In the genomic region with DNA sequence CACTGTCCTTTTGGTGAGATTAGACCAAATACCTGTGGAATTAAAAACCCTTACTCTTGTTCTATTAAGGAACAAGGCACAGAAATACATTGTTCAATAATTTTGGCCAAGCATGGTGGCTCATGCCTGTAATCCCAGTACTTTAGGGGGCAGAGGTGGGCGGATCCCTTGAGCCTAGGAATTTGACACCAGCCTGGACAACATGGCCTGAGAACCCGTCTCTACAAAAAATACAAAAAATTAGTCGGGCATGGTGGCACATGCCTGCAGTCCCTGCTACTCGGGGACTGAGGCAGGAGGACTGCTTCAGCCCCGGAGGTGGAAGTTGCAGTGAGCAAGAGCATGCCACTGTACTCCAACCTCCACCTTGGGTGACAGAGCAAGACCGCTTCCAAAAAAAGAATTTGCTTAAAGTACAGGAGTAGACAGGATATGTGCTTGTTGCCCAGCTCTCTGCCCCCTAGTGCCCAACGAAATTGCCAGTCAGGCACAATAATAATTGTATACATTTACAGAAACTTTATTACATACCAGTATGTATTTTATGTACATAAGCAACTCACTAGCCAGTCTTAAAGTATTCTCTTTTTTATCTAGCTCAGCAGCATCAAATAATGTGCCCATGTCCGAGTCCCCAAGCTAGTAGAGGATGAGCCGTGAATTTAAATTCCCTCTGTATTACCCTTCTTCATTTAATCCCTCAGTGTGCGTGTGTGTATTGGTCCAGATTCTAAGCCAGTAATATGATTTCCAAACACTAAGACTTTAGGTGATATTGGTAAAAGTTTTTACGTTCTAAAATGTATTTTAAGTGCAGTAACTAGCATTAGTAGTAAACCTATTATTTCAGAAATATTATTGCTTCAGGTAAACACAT, we compare ENCODE assay signal across 2 cellular contexts.
TF ChIP-seq lines count a peak whose summit lies in the region.

No MANE protein-coding gene starts in this region.

TF ChIP-seq in K562, 482 proteins besides CTCF, POLR2A, EP300 and RAD21 (continues in another document):
- TF ChIP-seq IRF2 (CRISPR knock-in tag; IDR thresholded peaks at IDR 0.05) (no peak), ZNF764 (CRISPR knock-in tag; IDR thresholded peaks at IDR 0.05; ENCODE audit: low read depth) (no peak), TEAD4 (IDR thresholded peaks at IDR 0.05; ENCODE audit: low read length) (no peak), TEAD4 (CRISPR knock-in tag; IDR thresholded peaks at IDR 0.05; ENCODE audit: borderline replicate concordance) (no peak), RCOR1 (IDR thresholded peaks at IDR 0.05; ENCODE audit: borderline replicate concordance in 1 of 2, low read depth in 2 of 2, low read length in 2 of 2) (no peak), CXXC5 (CRISPR knock-in tag; IDR thresholded peaks at IDR 0.05) (no peak), ZNF263 (CRISPR knock-in tag; IDR thresholded peaks at IDR 0.05; ENCODE audit: borderline replicate concordance) (no peak), POLR2B (IDR thresholded peaks at IDR 0.05; ENCODE audit: low read depth, partially characterized antibody) (peak; percentile 14), HMG20A (CRISPR knock-in tag; conservative IDR thresholded peaks at IDR 0.05) (no peak), ELF2 (CRISPR knock-in tag; IDR thresholded peaks at IDR 0.05) (peak; percentile 55; the same call in 1 of the 2 replicates), NCOA2 (IDR thresholded peaks at IDR 0.05; ENCODE audit: partially characterized antibody in 2 of 2) (no peak), ZFP1 (CRISPR knock-in tag; IDR thresholded peaks at IDR 0.05) (0 out of 2 replicates have a peak, but pooled peaks have one; percentile 14)
- TF ChIP-seq, protein P1, sequence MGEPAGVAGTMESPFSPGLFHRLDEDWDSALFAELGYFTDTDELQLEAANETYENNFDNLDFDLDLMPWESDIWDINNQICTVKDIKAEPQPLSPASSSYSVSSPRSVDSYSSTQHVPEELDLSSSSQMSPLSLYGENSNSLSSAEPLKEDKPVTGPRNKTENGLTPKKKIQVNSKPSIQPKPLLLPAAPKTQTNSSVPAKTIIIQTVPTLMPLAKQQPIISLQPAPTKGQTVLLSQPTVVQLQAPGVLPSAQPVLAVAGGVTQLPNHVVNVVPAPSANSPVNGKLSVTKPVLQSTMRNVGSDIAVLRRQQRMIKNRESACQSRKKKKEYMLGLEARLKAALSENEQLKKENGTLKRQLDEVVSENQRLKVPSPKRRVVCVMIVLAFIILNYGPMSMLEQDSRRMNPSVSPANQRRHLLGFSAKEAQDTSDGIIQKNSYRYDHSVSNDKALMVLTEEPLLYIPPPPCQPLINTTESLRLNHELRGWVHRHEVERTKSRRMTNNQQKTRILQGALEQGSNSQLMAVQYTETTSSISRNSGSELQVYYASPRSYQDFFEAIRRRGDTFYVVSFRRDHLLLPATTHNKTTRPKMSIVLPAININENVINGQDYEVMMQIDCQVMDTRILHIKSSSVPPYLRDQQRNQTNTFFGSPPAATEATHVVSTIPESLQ (CRISPR knock-in tag; IDR thresholded peaks at IDR 0.05) = no peak
- TF ChIP-seq, protein P2, sequence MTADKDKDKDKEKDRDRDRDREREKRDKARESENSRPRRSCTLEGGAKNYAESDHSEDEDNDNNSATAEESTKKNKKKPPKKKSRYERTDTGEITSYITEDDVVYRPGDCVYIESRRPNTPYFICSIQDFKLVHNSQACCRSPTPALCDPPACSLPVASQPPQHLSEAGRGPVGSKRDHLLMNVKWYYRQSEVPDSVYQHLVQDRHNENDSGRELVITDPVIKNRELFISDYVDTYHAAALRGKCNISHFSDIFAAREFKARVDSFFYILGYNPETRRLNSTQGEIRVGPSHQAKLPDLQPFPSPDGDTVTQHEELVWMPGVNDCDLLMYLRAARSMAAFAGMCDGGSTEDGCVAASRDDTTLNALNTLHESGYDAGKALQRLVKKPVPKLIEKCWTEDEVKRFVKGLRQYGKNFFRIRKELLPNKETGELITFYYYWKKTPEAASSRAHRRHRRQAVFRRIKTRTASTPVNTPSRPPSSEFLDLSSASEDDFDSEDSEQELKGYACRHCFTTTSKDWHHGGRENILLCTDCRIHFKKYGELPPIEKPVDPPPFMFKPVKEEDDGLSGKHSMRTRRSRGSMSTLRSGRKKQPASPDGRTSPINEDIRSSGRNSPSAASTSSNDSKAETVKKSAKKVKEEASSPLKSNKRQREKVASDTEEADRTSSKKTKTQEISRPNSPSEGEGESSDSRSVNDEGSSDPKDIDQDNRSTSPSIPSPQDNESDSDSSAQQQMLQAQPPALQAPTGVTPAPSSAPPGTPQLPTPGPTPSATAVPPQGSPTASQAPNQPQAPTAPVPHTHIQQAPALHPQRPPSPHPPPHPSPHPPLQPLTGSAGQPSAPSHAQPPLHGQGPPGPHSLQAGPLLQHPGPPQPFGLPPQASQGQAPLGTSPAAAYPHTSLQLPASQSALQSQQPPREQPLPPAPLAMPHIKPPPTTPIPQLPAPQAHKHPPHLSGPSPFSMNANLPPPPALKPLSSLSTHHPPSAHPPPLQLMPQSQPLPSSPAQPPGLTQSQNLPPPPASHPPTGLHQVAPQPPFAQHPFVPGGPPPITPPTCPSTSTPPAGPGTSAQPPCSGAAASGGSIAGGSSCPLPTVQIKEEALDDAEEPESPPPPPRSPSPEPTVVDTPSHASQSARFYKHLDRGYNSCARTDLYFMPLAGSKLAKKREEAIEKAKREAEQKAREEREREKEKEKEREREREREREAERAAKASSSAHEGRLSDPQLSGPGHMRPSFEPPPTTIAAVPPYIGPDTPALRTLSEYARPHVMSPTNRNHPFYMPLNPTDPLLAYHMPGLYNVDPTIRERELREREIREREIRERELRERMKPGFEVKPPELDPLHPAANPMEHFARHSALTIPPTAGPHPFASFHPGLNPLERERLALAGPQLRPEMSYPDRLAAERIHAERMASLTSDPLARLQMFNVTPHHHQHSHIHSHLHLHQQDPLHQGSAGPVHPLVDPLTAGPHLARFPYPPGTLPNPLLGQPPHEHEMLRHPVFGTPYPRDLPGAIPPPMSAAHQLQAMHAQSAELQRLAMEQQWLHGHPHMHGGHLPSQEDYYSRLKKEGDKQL (CRISPR knock-in tag; IDR thresholded peaks at IDR 0.05; ENCODE audit: borderline replicate concordance) = 0 out of 2 replicates have a peak, but pooled peaks have one; percentile 23

TF ChIP-seq in HepG2, 621 proteins besides CTCF, POLR2A, EP300 and RAD21 (continues in another document):
- TF ChIP-seq MAFF (IDR thresholded peaks at IDR 0.05; ENCODE audit: low read depth, low read length) = 0 out of 2 replicates have a peak, but pooled peaks have one; percentile 14
- TF ChIP-seq EZH2 (conservative IDR thresholded peaks at IDR 0.05; ENCODE audit: low read depth, low read length) = no peak
- TF ChIP-seq HNRNPL (IDR thresholded peaks at IDR 0.05; ENCODE audit: low read depth, low read length) = no peak
- TF ChIP-seq, protein P3, sequence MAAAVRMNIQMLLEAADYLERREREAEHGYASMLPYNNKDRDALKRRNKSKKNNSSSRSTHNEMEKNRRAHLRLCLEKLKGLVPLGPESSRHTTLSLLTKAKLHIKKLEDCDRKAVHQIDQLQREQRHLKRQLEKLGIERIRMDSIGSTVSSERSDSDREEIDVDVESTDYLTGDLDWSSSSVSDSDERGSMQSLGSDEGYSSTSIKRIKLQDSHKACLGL (CRISPR knock-in tag; IDR thresholded peaks at IDR 0.05) = no peak
- no peak for TF ChIP-seq THYN1 (CRISPR knock-in tag; IDR thresholded peaks at IDR 0.05; ENCODE audit: borderline replicate concordance, low read depth)
- TF ChIP-seq DNMT1 (CRISPR knock-in tag; IDR thresholded peaks at IDR 0.05) = 0 out of 2 replicates have a peak, but pooled peaks have one; percentile 46
- TF ChIP-seq, protein P4, sequence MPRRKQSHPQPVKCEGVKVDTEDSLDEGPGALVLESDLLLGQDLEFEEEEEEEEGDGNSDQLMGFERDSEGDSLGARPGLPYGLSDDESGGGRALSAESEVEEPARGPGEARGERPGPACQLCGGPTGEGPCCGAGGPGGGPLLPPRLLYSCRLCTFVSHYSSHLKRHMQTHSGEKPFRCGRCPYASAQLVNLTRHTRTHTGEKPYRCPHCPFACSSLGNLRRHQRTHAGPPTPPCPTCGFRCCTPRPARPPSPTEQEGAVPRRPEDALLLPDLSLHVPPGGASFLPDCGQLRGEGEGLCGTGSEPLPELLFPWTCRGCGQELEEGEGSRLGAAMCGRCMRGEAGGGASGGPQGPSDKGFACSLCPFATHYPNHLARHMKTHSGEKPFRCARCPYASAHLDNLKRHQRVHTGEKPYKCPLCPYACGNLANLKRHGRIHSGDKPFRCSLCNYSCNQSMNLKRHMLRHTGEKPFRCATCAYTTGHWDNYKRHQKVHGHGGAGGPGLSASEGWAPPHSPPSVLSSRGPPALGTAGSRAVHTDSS (CRISPR knock-in tag; conservative IDR thresholded peaks at IDR 0.05) = 0 out of 2 replicates have a peak, but pooled peaks have one; percentile 72
- TF ChIP-seq, protein P5, sequence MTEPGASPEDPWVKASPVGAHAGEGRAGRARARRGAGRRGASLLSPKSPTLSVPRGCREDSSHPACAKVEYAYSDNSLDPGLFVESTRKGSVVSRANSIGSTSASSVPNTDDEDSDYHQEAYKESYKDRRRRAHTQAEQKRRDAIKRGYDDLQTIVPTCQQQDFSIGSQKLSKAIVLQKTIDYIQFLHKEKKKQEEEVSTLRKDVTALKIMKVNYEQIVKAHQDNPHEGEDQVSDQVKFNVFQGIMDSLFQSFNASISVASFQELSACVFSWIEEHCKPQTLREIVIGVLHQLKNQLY (CRISPR knock-in tag; IDR thresholded peaks at IDR 0.05) = no peak
- no peak for TF ChIP-seq ZNF496 (CRISPR knock-in tag; IDR thresholded peaks at IDR 0.05; ENCODE audit: insufficient replicate concordance)
- TF ChIP-seq ZFP37 (CRISPR knock-in tag; IDR thresholded peaks at IDR 0.05; ENCODE audit: borderline replicate concordance) = no peak
- no peak for TF ChIP-seq FOXP1 (IDR thresholded peaks at IDR 0.05)
- no peak for TF ChIP-seq FOXP1 (CRISPR knock-in tag; IDR thresholded peaks at IDR 0.05)
- TF ChIP-seq EHMT2 (IDR thresholded peaks at IDR 0.05; ENCODE audit: borderline replicate concordance, low read depth, low read length) = no peak
- no peak for TF ChIP-seq ZNF879 (CRISPR knock-in tag; IDR thresholded peaks at IDR 0.05)
- TF ChIP-seq, protein P6, sequence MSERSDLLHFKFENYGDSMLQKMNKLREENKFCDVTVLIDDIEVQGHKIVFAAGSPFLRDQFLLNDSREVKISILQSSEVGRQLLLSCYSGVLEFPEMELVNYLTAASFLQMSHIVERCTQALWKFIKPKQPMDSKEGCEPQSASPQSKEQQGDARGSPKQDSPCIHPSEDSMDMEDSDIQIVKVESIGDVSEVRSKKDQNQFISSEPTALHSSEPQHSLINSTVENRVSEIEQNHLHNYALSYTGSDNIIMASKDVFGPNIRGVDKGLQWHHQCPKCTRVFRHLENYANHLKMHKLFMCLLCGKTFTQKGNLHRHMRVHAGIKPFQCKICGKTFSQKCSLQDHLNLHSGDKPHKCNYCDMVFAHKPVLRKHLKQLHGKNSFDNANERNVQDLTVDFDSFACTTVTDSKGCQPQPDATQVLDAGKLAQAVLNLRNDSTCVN (CRISPR knock-in tag; IDR thresholded peaks at IDR 0.05; ENCODE audit: borderline replicate concordance) = no peak
- no peak for TF ChIP-seq FIP1L1 (IDR thresholded peaks at IDR 0.05; ENCODE audit: borderline replicate concordance, insufficient read depth, low read depth, low read length)
- no peak for TF ChIP-seq RARG (CRISPR knock-in tag; IDR thresholded peaks at IDR 0.05; ENCODE audit: low read depth)
- TF ChIP-seq KLF16 (CRISPR knock-in tag; IDR thresholded peaks at IDR 0.05) = no peak
- TF ChIP-seq KLF12 (CRISPR knock-in tag; IDR thresholded peaks at IDR 0.05; ENCODE audit: borderline replicate concordance) = no peak
- TF ChIP-seq FOXA1 (IDR thresholded peaks at IDR 0.05) = no peak
- TF ChIP-seq FOXA1 (CRISPR knock-in tag; IDR thresholded peaks at IDR 0.05) = no peak
- TF ChIP-seq ZSCAN30 (CRISPR knock-in tag; IDR thresholded peaks at IDR 0.05) = no peak
- TF ChIP-seq PAF1 (CRISPR knock-in tag; IDR thresholded peaks at IDR 0.05) = no peak
- no peak for TF ChIP-seq GZF1 (CRISPR knock-in tag; IDR thresholded peaks at IDR 0.05)
- TF ChIP-seq, protein P1 (CRISPR knock-in tag; conservative IDR thresholded peaks at IDR 0.05) = no peak
- TF ChIP-seq HOXA9 (CRISPR knock-in tag; IDR thresholded peaks at IDR 0.05; ENCODE audit: borderline replicate concordance) = no peak
- no peak for TF ChIP-seq TMF1 (CRISPR knock-in tag; IDR thresholded peaks at IDR 0.05; ENCODE audit: low read depth)
- no peak for TF ChIP-seq ZNF83 (CRISPR knock-in tag; IDR thresholded peaks at IDR 0.05; ENCODE audit: borderline replicate concordance)
- TF ChIP-seq FOXJ3 (CRISPR knock-in tag; IDR thresholded peaks at IDR 0.05; ENCODE audit: borderline replicate concordance) = no peak
- TF ChIP-seq NPAS2 (CRISPR knock-in tag; IDR thresholded peaks at IDR 0.05; ENCODE audit: borderline replicate concordance) = no peak
- TF ChIP-seq MEF2D (CRISPR knock-in tag; IDR thresholded peaks at IDR 0.05) = no peak
- TF ChIP-seq MEIS2 (CRISPR knock-in tag; IDR thresholded peaks at IDR 0.05) = no peak
- TF ChIP-seq ATF7-NPFF (CRISPR knock-in tag; IDR thresholded peaks at IDR 0.05; ENCODE audit: low read depth) = no peak
- no peak for TF ChIP-seq NFIB (CRISPR knock-in tag; IDR thresholded peaks at IDR 0.05; ENCODE audit: borderline replicate concordance)
- peak; percentile 18; the same call in 1 of the 2 replicates for TF ChIP-seq ZMYM4 (CRISPR knock-in tag; IDR thresholded peaks at IDR 0.05)
- no peak for TF ChIP-seq NR2F6 (IDR thresholded peaks at IDR 0.05)
- TF ChIP-seq NR2F6 (CRISPR knock-in tag; IDR thresholded peaks at IDR 0.05) = no peak
- no peak for TF ChIP-seq DR1 (CRISPR knock-in tag; IDR thresholded peaks at IDR 0.05)
- 0 out of 2 replicates have a peak, but pooled peaks have one; percentile 36 for TF ChIP-seq TGIF2 (CRISPR knock-in tag; IDR thresholded peaks at IDR 0.05)
- TF ChIP-seq, protein P7, sequence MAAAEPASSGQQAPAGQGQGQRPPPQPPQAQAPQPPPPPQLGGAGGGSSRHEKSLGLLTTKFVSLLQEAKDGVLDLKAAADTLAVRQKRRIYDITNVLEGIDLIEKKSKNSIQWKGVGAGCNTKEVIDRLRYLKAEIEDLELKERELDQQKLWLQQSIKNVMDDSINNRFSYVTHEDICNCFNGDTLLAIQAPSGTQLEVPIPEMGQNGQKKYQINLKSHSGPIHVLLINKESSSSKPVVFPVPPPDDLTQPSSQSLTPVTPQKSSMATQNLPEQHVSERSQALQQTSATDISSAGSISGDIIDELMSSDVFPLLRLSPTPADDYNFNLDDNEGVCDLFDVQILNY (CRISPR knock-in tag; conservative IDR thresholded peaks at IDR 0.05) = no peak
